Comparison of ENCODE assay signal across 9 cellular contexts in the genomic region with DNA sequence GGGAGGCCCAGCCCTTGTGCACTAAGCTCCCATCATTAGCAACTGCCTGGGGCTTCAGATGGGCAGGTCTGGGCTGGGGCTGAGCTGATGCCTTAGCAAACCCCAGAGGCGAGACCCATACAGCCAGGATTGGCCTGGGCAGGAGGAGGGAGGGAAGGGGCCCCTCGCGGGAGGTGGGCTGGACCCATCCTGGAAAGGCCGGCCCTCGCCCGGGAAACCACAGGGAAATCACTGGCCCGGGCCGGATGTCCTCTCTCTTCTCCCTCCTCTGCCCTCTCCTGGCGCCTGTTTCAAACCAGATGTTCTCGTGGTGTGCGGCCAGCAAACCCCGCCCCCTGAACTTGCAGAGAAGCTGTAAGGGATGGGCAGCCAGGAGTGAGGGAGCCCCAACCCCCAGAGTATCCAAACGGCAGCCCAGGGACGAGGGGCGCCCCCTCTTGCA. TPM values are rescaled to one million over a fixed set of nuclear protein-coding genes. Genes with fewer than 3 reads are reported as not detected.
DNase-seq lines count a peak whose midpoint lies in the region; ATAC-seq and TF ChIP-seq lines count a peak whose summit lies in the region.
"Had no signal": no experiment of that assay in that cellular context is flagged by ENCODE, and none has a peak within 500 bp of the region (broad histone marks: within the 10 kb centered on the region; RNA-seq: fewer than 3 reads in every experiment).

No MANE protein-coding gene starts in this region.

- DNase-seq in Right ventricle myocardium inferior (ENCODE audit: missing footprints), result peak; percentile 79
- no peak for DNase-seq in cardiac septum (ENCODE audit: low spot score)
- DNase-seq in astrocyte of the hippocampus (ENCODE audit: low read depth, low spot score), result peak; percentile 64
- peak; percentile 39 for DNase-seq in kidney epithelial cell (ENCODE audit: low read depth)
- no peak for DNase-seq in NCI-H187 treated with DMSO at 0.1 percent for 48 hours (lab: John Stamatoyannopoulos, UW)
- no peak for DNase-seq in NCI-H1092 treated with DMSO at 0.1 percent for 48 hours (lab: John Stamatoyannopoulos, UW)
- DNase-seq: erythroblast had no signal

- peak; percentile 29 for TF ChIP-seq CTCF in kidney epithelial cell (IDR thresholded peaks at IDR 0.05; ENCODE audit: insufficient read depth, low read length, poor library complexity, severe bottlenecking)

- ATAC-seq in Right ventricle myocardium inferior (peak; percentile 69), GM18867 (IDR thresholded peaks at IDR 0.05; ENCODE audit: unreplicated experiment) (no peak), GM19035 (IDR thresholded peaks at IDR 0.05; ENCODE audit: unreplicated experiment) (no peak)

- H3K27me3 ChIP-seq in kidney epithelial cell (ENCODE audit: control insufficient read depth, insufficient read depth, low read length), result no peaks in the 10 kb centered on the region

- no peak overlapping the region for H3K4me3 ChIP-seq in kidney epithelial cell (ENCODE audit: low read depth, low read length)

- intact Hi-C loops in Right ventricle myocardium inferior (cut with DNase I), result loop anchor here (5.0 kb wide), 1 partner anchor 40 kb away; no protein-coding TSS in a partner anchor
- intact Hi-C loops in cardiac septum (cut with DNase I), result no loop called here

- H3K36me3 ChIP-seq in kidney epithelial cell (ENCODE audit: control insufficient read depth, insufficient read depth, low read length), result no peaks in the 10 kb centered on the region

RNA-seq across cellular contexts. Expression of a gene that starts 43.1 kb away (rescaled TPM):
- total RNA-seq in Right ventricle myocardium inferior (9.8 TPM), cardiac septum (10.7 TPM), kidney epithelial cell (6.4 and 11.4 TPM in 2 replicates)

Comparison
In these comparisons a context has a peak if more than half of its experiments do, and no peak if none do; other contexts are left out.
1. DNase-seq: peak in Right ventricle myocardium inferior (single experiment), astrocyte of the hippocampus (single experiment) and kidney epithelial cell (single experiment); none in cardiac septum (single experiment), NCI-H187 treated with DMSO at 0.1 percent for 48 hours (single experiment) and NCI-H1092 treated with DMSO at 0.1 percent for 48 hours (single experiment).